3 cellular contexts compared by ENCODE assay signal in the genomic region with DNA sequence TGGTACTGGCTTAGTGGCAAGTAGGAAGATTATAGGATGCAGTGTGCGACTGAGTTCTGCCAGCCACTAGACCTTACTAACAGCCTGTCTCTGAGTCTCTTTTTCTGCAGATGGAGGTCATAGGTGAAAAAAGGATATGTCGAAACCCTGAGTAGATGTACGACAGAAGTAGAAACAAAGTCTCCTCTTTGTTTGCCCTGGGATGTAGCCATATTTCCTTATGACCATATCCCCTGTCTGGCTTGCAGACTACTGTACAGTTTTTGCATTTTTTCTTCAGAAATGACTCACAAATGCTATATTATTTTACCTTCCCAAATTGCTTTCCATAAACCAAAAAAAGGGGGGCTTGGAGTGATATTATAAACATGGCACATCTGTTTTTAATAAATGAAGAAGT.
TF ChIP-seq lines count a peak whose summit lies in the region.

No MANE protein-coding gene starts in this region.

TF ChIP-seq in SK-N-SH, 30 proteins besides CTCF, POLR2A, EP300 and RAD21 (continued from another document):
- TF ChIP-seq REST (IDR thresholded peaks at IDR 0.05; ENCODE audit: low read depth, low read length) = no peak
- TF ChIP-seq EZH2phosphoT487 (IDR thresholded peaks at IDR 0.05; ENCODE audit: borderline replicate concordance, low read depth) = no peak
- no peak for TF ChIP-seq RFX5 (IDR thresholded peaks at IDR 0.05; ENCODE audit: low read length)
- no peak for TF ChIP-seq FOXM1 (IDR thresholded peaks at IDR 0.05; ENCODE audit: low read depth)
- TF ChIP-seq GABPA (IDR thresholded peaks at IDR 0.05; ENCODE audit: low read depth) = no peak

TF ChIP-seq in SK-N-SH treated with all-trans-retinoic acid at 6 μM for 48 hours, 23 proteins besides CTCF, POLR2A, EP300 and RAD21 (continued from another document):
- TF ChIP-seq ZC3H10 (CRISPR knock-in tag; IDR thresholded peaks at IDR 0.05) = no peak
- no peak for TF ChIP-seq ZNF70 (CRISPR knock-in tag; IDR thresholded peaks at IDR 0.05)
- TF ChIP-seq, protein P1, sequence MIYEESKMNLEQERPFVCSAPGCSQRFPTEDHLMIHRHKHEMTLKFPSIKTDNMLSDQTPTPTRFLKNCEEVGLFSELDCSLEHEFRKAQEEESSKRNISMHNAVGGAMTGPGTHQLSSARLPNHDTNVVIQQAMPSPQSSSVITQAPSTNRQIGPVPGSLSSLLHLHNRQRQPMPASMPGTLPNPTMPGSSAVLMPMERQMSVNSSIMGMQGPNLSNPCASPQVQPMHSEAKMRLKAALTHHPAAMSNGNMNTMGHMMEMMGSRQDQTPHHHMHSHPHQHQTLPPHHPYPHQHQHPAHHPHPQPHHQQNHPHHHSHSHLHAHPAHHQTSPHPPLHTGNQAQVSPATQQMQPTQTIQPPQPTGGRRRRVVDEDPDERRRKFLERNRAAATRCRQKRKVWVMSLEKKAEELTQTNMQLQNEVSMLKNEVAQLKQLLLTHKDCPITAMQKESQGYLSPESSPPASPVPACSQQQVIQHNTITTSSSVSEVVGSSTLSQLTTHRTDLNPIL (CRISPR knock-in tag; IDR thresholded peaks at IDR 0.05; ENCODE audit: low read depth) = no peak
- no peak for TF ChIP-seq OSR1 (CRISPR knock-in tag; IDR thresholded peaks at IDR 0.05)
- no peak for TF ChIP-seq ZNF8 (CRISPR knock-in tag; IDR thresholded peaks at IDR 0.05)
- no peak for TF ChIP-seq SNAI2 (CRISPR knock-in tag; IDR thresholded peaks at IDR 0.05)
- no peak for TF ChIP-seq ZNF565 (CRISPR knock-in tag; conservative IDR thresholded peaks at IDR 0.05; ENCODE audit: low read depth)
- TF ChIP-seq ESRRG (CRISPR knock-in tag; IDR thresholded peaks at IDR 0.05) = no peak
- no peak for TF ChIP-seq ISL1 (CRISPR knock-in tag; IDR thresholded peaks at IDR 0.05)
- TF ChIP-seq, protein P2, sequence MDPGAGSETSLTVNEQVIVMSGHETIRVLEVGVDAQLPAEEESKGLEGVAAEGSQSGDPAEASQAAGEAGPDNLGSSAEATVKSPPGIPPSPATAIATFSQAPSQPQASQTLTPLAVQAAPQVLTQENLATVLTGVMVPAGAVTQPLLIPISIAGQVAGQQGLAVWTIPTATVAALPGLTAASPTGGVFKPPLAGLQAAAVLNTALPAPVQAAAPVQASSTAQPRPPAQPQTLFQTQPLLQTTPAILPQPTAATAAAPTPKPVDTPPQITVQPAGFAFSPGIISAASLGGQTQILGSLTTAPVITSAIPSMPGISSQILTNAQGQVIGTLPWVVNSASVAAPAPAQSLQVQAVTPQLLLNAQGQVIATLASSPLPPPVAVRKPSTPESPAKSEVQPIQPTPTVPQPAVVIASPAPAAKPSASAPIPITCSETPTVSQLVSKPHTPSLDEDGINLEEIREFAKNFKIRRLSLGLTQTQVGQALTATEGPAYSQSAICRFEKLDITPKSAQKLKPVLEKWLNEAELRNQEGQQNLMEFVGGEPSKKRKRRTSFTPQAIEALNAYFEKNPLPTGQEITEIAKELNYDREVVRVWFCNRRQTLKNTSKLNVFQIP (CRISPR knock-in tag; IDR thresholded peaks at IDR 0.05; ENCODE audit: borderline replicate concordance, low read depth) = no peak
- no peak for TF ChIP-seq CSDC2 (CRISPR knock-in tag; IDR thresholded peaks at IDR 0.05)
- no peak for TF ChIP-seq TSHZ2 (CRISPR knock-in tag; IDR thresholded peaks at IDR 0.05)
- TF ChIP-seq ARNTL (CRISPR knock-in tag; IDR thresholded peaks at IDR 0.05; ENCODE audit: borderline replicate concordance, low read depth) = no peak
- no peak for TF ChIP-seq BACH2 (CRISPR knock-in tag; IDR thresholded peaks at IDR 0.05; ENCODE audit: borderline replicate concordance)
- TF ChIP-seq GLIS3 (CRISPR knock-in tag; IDR thresholded peaks at IDR 0.05) = no peak
TF ChIP-seq in SK-N-SH treated with all-trans-retinoic acid at 6 μM for 48 hours: peak in this region for 0.

TF ChIP-seq in K562, 482 proteins besides CTCF, POLR2A, EP300 and RAD21 (continued from another document):
- TF ChIP-seq CUX1 (CRISPR knock-in tag; IDR thresholded peaks at IDR 0.05) (no peak), NFRKB (IDR thresholded peaks at IDR 0.05; ENCODE audit: low read depth) (no peak), CBFA2T3 (IDR thresholded peaks at IDR 0.05) (no peak)
- TF ChIP-seq, protein P3, sequence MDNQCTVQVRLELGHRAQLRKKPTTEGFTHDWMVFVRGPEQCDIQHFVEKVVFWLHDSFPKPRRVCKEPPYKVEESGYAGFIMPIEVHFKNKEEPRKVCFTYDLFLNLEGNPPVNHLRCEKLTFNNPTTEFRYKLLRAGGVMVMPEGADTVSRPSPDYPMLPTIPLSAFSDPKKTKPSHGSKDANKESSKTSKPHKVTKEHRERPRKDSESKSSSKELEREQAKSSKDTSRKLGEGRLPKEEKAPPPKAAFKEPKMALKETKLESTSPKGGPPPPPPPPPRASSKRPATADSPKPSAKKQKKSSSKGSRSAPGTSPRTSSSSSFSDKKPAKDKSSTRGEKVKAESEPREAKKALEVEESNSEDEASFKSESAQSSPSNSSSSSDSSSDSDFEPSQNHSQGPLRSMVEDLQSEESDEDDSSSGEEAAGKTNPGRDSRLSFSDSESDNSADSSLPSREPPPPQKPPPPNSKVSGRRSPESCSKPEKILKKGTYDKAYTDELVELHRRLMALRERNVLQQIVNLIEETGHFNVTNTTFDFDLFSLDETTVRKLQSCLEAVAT (IDR thresholded peaks at IDR 0.05) = no peak
